In the genomic region with DNA sequence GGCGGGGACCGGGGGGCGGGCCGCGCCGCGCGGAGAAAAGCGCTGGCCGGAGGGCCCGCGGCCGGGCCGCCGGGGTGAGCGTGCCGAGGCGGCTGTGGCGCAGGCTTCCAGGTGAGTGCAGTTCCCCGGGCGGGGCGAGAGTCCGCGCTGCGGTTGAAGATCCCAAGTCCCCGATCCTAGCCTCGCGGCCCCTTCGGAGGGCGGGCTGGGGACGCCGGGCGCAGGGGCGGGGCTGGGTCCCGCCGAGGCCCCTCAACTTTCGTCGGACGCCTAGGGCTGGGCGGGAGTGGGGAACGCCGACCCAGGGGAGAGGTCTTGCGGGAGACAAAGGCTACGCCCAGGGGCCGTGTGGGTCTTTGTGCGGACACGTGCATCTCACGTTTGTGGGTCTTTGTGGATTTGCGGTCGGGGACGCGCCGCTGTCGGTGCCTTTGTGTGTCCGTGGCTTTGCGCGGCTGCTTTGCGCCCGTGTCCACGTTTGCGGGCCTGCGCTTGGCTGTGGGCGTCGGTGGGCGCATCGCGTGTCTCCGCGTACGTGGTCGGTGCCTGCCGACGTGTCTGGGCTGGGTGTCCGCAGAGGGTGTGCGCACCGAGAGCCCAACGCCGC, we compare ENCODE assay signal across 8 cellular contexts. TPM values are rescaled to one million over a fixed set of nuclear protein-coding genes. Genes with fewer than 3 reads are reported as not detected.
DNase-seq lines count a peak whose midpoint lies in the region; ATAC-seq, FAIRE-seq and TF ChIP-seq lines count a peak whose summit lies in the region.

A gene with protein sequence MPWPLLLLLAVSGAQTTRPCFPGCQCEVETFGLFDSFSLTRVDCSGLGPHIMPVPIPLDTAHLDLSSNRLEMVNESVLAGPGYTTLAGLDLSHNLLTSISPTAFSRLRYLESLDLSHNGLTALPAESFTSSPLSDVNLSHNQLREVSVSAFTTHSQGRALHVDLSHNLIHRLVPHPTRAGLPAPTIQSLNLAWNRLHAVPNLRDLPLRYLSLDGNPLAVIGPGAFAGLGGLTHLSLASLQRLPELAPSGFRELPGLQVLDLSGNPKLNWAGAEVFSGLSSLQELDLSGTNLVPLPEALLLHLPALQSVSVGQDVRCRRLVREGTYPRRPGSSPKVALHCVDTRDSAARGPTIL (plus strand): TSS at position 63 of the 607 bp plus-strand sequence. CDS start 12,261 bp downstream, outside the sequence.

- peaks cover 8% of the 10 kb centered on the region for H3K27me3 Mint-ChIP-seq in WTC11 (ENCODE audit: low read depth)
- no peaks in the 10 kb centered on the region for H3K27me3 Mint-ChIP-seq in progenitor cell of endocrine pancreas

- H3K27ac ChIP-seq in A549, result peak within 1 kb of the TSS; percentile 96 to 98

- POLR2A ChIA-PET in A549 (lab: Yijun Ruan, JAX) (interaction anchor here (1.0 to 3.7 kb wide), 10 partner anchors 8 to 35 kb away, joined by 4 to 134 read pairs (median 6); no protein-coding TSS in a partner anchor), WTC11 (lab: Charles Lee) (interaction anchor here (1.1 to 1.5 kb wide), 2 partner anchors 36 to 49 kb away, joined by 3 to 4 read pairs; no protein-coding TSS in a partner anchor)

- H3K27ac Mint-ChIP-seq in WTC11 (peak within 1 kb of the TSS; percentile 88), progenitor cell of endocrine pancreas (peak within 1 kb of the TSS; percentile 96)

- H3K4me3 ChIP-seq in A549 (peak within 1 kb of the TSS; percentile 71), HAP-1 (peak within 1 kb of the TSS; percentile 89)

- peaks cover 71% of the 10 kb centered on the region for H3K4me1 Mint-ChIP-seq in WTC11
- H3K4me1 Mint-ChIP-seq in progenitor cell of endocrine pancreas (ENCODE audit: low read depth), result peaks cover 48% of the 10 kb centered on the region

- WGBS in A549 (ENCODE audit: missing lambda C conversion rate), result under 1% methylated on average over 40 of the region's 78 CpGs

- H3K9me3 Mint-ChIP-seq in WTC11 (peaks cover 19% of the 10 kb centered on the region), progenitor cell of endocrine pancreas (ENCODE audit: low read depth) (no peaks in the 10 kb centered on the region)

- peaks cover 43% of the 10 kb centered on the region for H3K4me1 ChIP-seq in A549
- H3K4me1 ChIP-seq in HAP-1, result peaks cover 15% of the 10 kb centered on the region

- no peaks in the 10 kb centered on the region for H3K27me3 ChIP-seq in HAP-1 (ENCODE audit: low read depth)

- no peak; a peak in 1 of 5 replicates for TF ChIP-seq RAD21 in A549 (conservative IDR thresholded peaks at IDR 0.05 in 1 of 2, IDR thresholded peaks at IDR 0.05 in 1 of 2)

- TF ChIP-seq POLR2A in A549 (IDR thresholded peaks at IDR 0.05; ENCODE audit: low read length), result peak; percentile 81

- no peak for FAIRE-seq in A549 (lab: Jason Lieb, UNC)

- in situ Hi-C loops in HAP-1 (cut with MboI; ENCODE audit: low sequenced_read_pairs), result no loop called here

- DNase-seq in A549 (ENCODE audit: low read depth in 1 of 2, low spot score in 1 of 2) (peak in 1 of 2 experiments; percentile 57), HAP-1 (ENCODE audit: low spot score in 2 of 2) (no peak), WTC11 (ENCODE audit: low spot score) (peak; percentile 77), glomerular endothelial cell (ENCODE audit: extremely low read depth, low read depth, low spot score) (no peak), progenitor cell of endocrine pancreas (ENCODE audit: low spot score, unreplicated experiment) (no peak), SW480 (ENCODE audit: low spot score) (no peak)

- CTCF ChIA-PET in A549 (lab: Yijun Ruan, JAX) (interaction anchor here (2.6 to 2.8 kb wide), 2 partner anchors 9 to 49 kb away, joined by 9 to 12 read pairs; no protein-coding TSS in a partner anchor), WTC11 (lab: Charles Lee) (interaction anchor here (0.6 to 3.1 kb wide), 4 partner anchors 15 to 136 kb away, joined by 3 to 27 read pairs (median 10); no protein-coding TSS in a partner anchor)

- no peaks in the 10 kb centered on the region; the same call in 1 of the 2 replicates for H3K36me3 ChIP-seq in HAP-1 (replicated peaks)

- peaks cover 27% of the 10 kb centered on the region for H3K36me3 Mint-ChIP-seq in WTC11
- H3K36me3 Mint-ChIP-seq in progenitor cell of endocrine pancreas (ENCODE audit: insufficient read depth), result peaks cover 3% of the 10 kb centered on the region

- H3K9me3 ChIP-seq in A549 (peaks cover 18% of the 10 kb centered on the region), HAP-1 (no peaks in the 10 kb centered on the region)

- ATAC-seq in A549 (peak; percentile 48 to 60), WTC11 (peak; percentile 34), HG03159 (IDR thresholded peaks at IDR 0.05; ENCODE audit: unreplicated experiment) (no peak), GM18907 (IDR thresholded peaks at IDR 0.05; ENCODE audit: unreplicated experiment) (no peak)

- H3K4me3 Mint-ChIP-seq in WTC11, result peak within 1 kb of the TSS; percentile 84
- H3K4me3 Mint-ChIP-seq in progenitor cell of endocrine pancreas (ENCODE audit: low read depth), result peak within 1 kb of the TSS; percentile 87

- no peak for TF ChIP-seq EP300 in A549 (IDR thresholded peaks at IDR 0.05)

- TF ChIP-seq CTCF in A549 (IDR thresholded peaks at IDR 0.05) (no peak), WTC11 (IDR thresholded peaks at IDR 0.05) (no peak), progenitor cell of endocrine pancreas (IDR thresholded peaks at IDR 0.05; ENCODE audit: unreplicated experiment) (no peak)

- H3K4me2 ChIP-seq in A549, result peak within 1 kb of the TSS; percentile 92

TF ChIP-seq in A549, 52 proteins besides CTCF, POLR2A, EP300 and RAD21 (continues in another document):
- TF ChIP-seq, protein P1, sequence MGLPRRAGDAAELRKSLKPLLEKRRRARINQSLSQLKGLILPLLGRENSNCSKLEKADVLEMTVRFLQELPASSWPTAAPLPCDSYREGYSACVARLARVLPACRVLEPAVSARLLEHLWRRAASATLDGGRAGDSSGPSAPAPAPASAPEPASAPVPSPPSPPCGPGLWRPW (IDR thresholded peaks at IDR 0.05), result no peak
- TF ChIP-seq BHLHE40 (IDR thresholded peaks at IDR 0.05; ENCODE audit: low read depth, low read length), result peak; percentile 17; the same call in 1 of the 2 replicates
- TF ChIP-seq HOXA7 (CRISPR knock-in tag; IDR thresholded peaks at IDR 0.05), result no peak
- TF ChIP-seq, protein P2, sequence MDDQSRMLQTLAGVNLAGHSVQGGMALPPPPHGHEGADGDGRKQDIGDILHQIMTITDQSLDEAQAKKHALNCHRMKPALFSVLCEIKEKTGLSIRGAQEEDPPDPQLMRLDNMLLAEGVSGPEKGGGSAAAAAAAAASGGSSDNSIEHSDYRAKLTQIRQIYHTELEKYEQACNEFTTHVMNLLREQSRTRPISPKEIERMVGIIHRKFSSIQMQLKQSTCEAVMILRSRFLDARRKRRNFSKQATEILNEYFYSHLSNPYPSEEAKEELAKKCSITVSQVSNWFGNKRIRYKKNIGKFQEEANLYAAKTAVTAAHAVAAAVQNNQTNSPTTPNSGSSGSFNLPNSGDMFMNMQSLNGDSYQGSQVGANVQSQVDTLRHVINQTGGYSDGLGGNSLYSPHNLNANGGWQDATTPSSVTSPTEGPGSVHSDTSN (IDR thresholded peaks at IDR 0.05), result no peak; the same call in 1 of the 2 replicates
- TF ChIP-seq NFE2L2 (conservative IDR thresholded peaks at IDR 0.05; ENCODE audit: low read length), result no peak
- TF ChIP-seq FOSL2 (IDR thresholded peaks at IDR 0.05), result no peak
- TF ChIP-seq FOSL2 (CRISPR knock-in tag; IDR thresholded peaks at IDR 0.05), result no peak
- peak; percentile 10; the same call in 1 of the 2 replicates for TF ChIP-seq GATA3 (IDR thresholded peaks at IDR 0.05; ENCODE audit: borderline replicate concordance)

TF ChIP-seq in WTC11, 78 proteins besides CTCF, POLR2A, EP300 and RAD21 (continues in another document):
- TF ChIP-seq, protein P3, sequence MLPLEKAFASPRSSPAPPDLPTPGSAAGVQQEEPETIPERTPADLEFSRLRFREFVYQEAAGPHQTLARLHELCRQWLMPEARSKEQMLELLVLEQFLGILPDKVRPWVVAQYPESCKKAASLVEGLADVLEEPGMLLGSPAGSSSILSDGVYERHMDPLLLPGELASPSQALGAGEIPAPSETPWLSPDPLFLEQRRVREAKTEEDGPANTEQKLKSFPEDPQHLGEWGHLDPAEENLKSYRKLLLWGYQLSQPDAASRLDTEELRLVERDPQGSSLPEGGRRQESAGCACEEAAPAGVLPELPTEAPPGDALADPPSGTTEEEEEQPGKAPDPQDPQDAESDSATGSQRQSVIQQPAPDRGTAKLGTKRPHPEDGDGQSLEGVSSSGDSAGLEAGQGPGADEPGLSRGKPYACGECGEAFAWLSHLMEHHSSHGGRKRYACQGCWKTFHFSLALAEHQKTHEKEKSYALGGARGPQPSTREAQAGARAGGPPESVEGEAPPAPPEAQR (CRISPR knock-in tag; IDR thresholded peaks at IDR 0.05), result no peak

RNA-seq across cellular contexts. Expression of the gene that starts here (rescaled TPM):
- 164 and 188 TPM in 2 replicates for polyA plus RNA-seq in A549 (2011; rRNA removed)
- polyA plus RNA-seq in A549 (2012; cell fraction: cytosol; rRNA removed), result 177 and 263 TPM in 2 replicates
- 271 and 323 TPM in 2 replicates for polyA plus RNA-seq in A549 (2012; cell fraction: nucleus; rRNA removed)
- polyA plus RNA-seq in A549 (2017; fragmentation: RNase III; extraction: RNeasy Plus Mini Kit Qiagen cat#74134 plus additional on column Dnase treatment), result 145 to 171 TPM (median 164 TPM) in 3 replicates
- 186 and 192 TPM in 2 replicates for polyA minus RNA-seq in A549 (2011; rRNA and poly(A)+ RNA removed)
- total RNA-seq in WTC11 (2021), result 24.0 to 30.3 TPM (median 24.4 TPM) in 3 replicates
- total RNA-seq in glomerular endothelial cell, result 34.9 and 39.0 TPM in 2 replicates
- total RNA-seq in progenitor cell of endocrine pancreas, result 27.1 and 29.8 TPM in 2 replicates

Comparison
In these comparisons a context has a peak if more than half of its experiments do, and no peak if none do; other contexts are left out.
1. ATAC-seq: peak in A549 (2 of 2) and WTC11 (single experiment); none in HG03159 (single experiment) and GM18907 (single experiment).